11 cellular contexts compared by ENCODE assay signal in the genomic region with DNA sequence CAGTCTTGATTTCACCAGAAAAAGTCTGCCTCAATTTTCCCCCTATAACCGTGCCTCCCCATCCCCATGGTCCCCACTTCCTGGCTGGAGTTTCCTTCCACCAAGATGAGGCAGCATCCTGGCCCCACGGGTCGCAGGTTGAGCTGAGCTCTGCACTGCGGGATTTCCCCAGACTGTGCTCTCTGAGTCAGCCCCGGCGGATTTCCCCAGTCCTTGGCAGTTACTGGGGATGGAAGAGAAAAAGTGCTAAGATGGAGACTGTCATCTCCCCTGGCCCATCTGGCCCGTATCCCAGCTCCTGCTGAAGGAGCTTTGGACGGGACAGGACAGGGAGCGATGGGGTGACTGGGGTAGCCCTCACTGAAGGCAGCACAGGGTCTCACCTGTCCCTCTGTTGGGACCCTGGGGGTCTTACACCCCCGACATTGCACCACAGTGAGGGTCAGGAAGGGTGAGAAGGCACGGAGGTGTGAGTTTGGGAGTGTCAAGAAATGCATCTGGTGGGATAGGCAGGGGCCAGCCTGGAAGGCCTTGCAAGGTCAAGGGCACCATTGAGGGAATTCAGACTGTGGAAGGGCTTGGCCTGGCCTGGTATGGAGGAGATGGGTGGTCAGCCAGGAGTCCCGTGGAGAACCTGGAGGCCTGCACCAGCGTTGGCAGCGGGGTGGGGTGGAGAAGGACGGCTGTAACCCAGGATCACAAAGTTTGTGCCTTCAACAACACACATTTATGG. TPM values are rescaled to one million over a fixed set of nuclear protein-coding genes. Genes with fewer than 3 reads are reported as not detected.
DNase-seq lines count a peak whose midpoint lies in the region; ATAC-seq, FAIRE-seq and TF ChIP-seq lines count a peak whose summit lies in the region.
"Had no signal": no experiment of that assay in that cellular context is flagged by ENCODE, and none has a peak within 500 bp of the region (broad histone marks: within the 10 kb centered on the region; RNA-seq: fewer than 3 reads in every experiment).

No MANE protein-coding gene starts in this region.

- no peak for TF ChIP-seq POLR2A in GM12891 (IDR thresholded peaks at IDR 0.05; ENCODE audit: low read depth, low read length)

- ATAC-seq in RWPE2 (ENCODE audit: low read depth) (peak; percentile 44; the same call in 1 of the 3 replicates), HG03095 (IDR thresholded peaks at IDR 0.05; ENCODE audit: unreplicated experiment) (no peak), HG03025 (IDR thresholded peaks at IDR 0.05; ENCODE audit: low FRiP score, unreplicated experiment) (no peak)

- H3K4me1 ChIP-seq in RWPE2 (ENCODE audit: insufficient read depth, poor library complexity, severe bottlenecking) = no peaks in the 10 kb centered on the region

- DNase-seq in GM12891 (ENCODE audit: insufficient read length, low spot score) (peak; percentile 49), RWPE2 (ENCODE audit: low spot score) (peak; percentile 51), bronchial epithelial cell (ENCODE audit: low read depth) (peak; percentile 18), OCI-M1 (lab: John Stamatoyannopoulos, UW) (no peak), RKO (ENCODE audit: low spot score) (no peak)
- DNase-seq in stimulated activated CD4-positive, alpha-beta T cell treated with anti-CD3 and anti-CD28 coated beads, Interleukin-12 subunit alpha, Interleukin-12 subunit beta, amount 100 ng/mL, for 24 hours (ENCODE audit: low read depth in 2 of 2) = peak; percentile 34 to 67
- DNase-seq: central memory CD4-positive, alpha-beta T cell had no signal

- no peaks in the 10 kb centered on the region for H3K27me3 ChIP-seq in RWPE2 (ENCODE audit: insufficient read depth, poor library complexity, severe bottlenecking)
- no peaks in the 10 kb centered on the region for H3K27me3 ChIP-seq in bronchial epithelial cell (ENCODE audit: control insufficient read depth, insufficient read depth, low read length)

- H3K9me3 ChIP-seq in RWPE2 (ENCODE audit: severe bottlenecking) = no peaks in the 10 kb centered on the region

- H3K36me3 ChIP-seq in RWPE2 (ENCODE audit: low read depth) = no peaks in the 10 kb centered on the region
- H3K36me3 ChIP-seq in bronchial epithelial cell (ENCODE audit: control insufficient read depth, insufficient read depth, low read length) = peaks cover 32% of the 10 kb centered on the region

- no peak for FAIRE-seq in GM12891 (lab: Jason Lieb, UNC)
- FAIRE-seq in bronchial epithelial cell (lab: Jason Lieb, UNC) = peak; percentile 23

- H3K4me3 ChIP-seq in RWPE2 (ENCODE audit: severe bottlenecking) = no peak overlapping the region
- no peak overlapping the region for H3K4me3 ChIP-seq in bronchial epithelial cell (ENCODE audit: low read depth, low read length)

- TF ChIP-seq CTCF in RWPE2 (IDR thresholded peaks at IDR 0.05; ENCODE audit: poor library complexity, severe bottlenecking) = no peak
- no peak for TF ChIP-seq CTCF in bronchial epithelial cell (IDR thresholded peaks at IDR 0.05; ENCODE audit: insufficient read depth, low read length, severe bottlenecking)

- H3K27ac ChIP-seq in RWPE2 (ENCODE audit: poor library complexity, severe bottlenecking) = no peak overlapping the region

TF ChIP-seq in GM12891, 5 proteins besides CTCF, POLR2A, EP300 and RAD21:
- TF ChIP-seq SPI1 (IDR thresholded peaks at IDR 0.05; ENCODE audit: low read depth, low read length) (peak; percentile 22; the same call in 1 of the 2 replicates), PAX5 (IDR thresholded peaks at IDR 0.05; ENCODE audit: insufficient read depth, low read length, severe bottlenecking) (no peak), TAF1 (IDR thresholded peaks at IDR 0.05; ENCODE audit: low read depth, low read length) (no peak), POU2F2 (IDR thresholded peaks at IDR 0.05; ENCODE audit: low read depth, low read length) (no peak), POLR2AphosphoS5 (IDR thresholded peaks at IDR 0.05; ENCODE audit: low read depth, low read length) (no peak)
TF ChIP-seq in GM12891: peak in this region for 1.

RNA-seq across cellular contexts. Expression of a gene that starts 36.5 kb away (rescaled TPM):
- polyA plus RNA-seq in GM12891 (2012; ENCODE audit: low read depth, missing spikeins) = 84.1 TPM
- 69.8 and 91.3 TPM in 2 replicates for total RNA-seq in bronchial epithelial cell

RNA-seq across cellular contexts. Expression of a gene that starts 37.6 kb away (rescaled TPM):
- not detected for polyA plus RNA-seq in GM12891 (2012; ENCODE audit: low read depth, missing spikeins)
- total RNA-seq in bronchial epithelial cell = 0.13 TPM in 1 of 2 replicates, not detected in the other

RNA-seq across cellular contexts. Expression of a gene that starts 41.3 kb away (rescaled TPM):
- 42.5 TPM for polyA plus RNA-seq in GM12891 (2012; ENCODE audit: low read depth, missing spikeins)
- 29.4 and 60.3 TPM in 2 replicates for total RNA-seq in bronchial epithelial cell

RNA-seq across cellular contexts. Expression of a gene that starts 48.3 kb away (rescaled TPM):
- 0.15 TPM for polyA plus RNA-seq in GM12891 (2012; ENCODE audit: low read depth, missing spikeins)
- total RNA-seq in bronchial epithelial cell = not detected in 2 replicates
- total RNA-seq: mononuclear cell, urinary bladder had no signal

RNA-seq across cellular contexts. Expression of a gene that starts 58.7 kb away (rescaled TPM):
- polyA plus RNA-seq in GM12891 (2012; ENCODE audit: low read depth, missing spikeins) = 0.26 TPM
- not detected in 2 replicates for total RNA-seq in bronchial epithelial cell
- total RNA-seq: mononuclear cell, urinary bladder had no signal

Comparison
In these comparisons a context has a peak if more than half of its experiments do, and no peak if none do; other contexts are left out.
1. DNase-seq: peak in GM12891 (single experiment), RWPE2 (single experiment), bronchial epithelial cell (single experiment) and stimulated activated CD4-positive, alpha-beta T cell treated with anti-CD3 and anti-CD28 coated beads, Interleukin-12 subunit alpha, Interleukin-12 subunit beta, amount 100 ng/mL, for 24 hours (2 of 2); none in OCI-M1 (single experiment) and RKO (single experiment).